Comparison of ENCODE assay signal across 13 cellular contexts in genomic region chr18:46260016-46260878, GRCh38.
DNase-seq lines count a peak whose midpoint lies in the region; ATAC-seq, FAIRE-seq and TF ChIP-seq lines count a peak whose summit lies in the region.
"Had no signal": no experiment of that assay in that cellular context is flagged by ENCODE, and none has a peak within 500 bp of the region (broad histone marks: within the 10 kb centered on the region; RNA-seq: fewer than 3 reads in every experiment).

No MANE protein-coding gene starts in this region.

- peaks cover 36% of the 10 kb centered on the region for H3K4me1 ChIP-seq in RWPE2 (ENCODE audit: insufficient read depth, poor library complexity, severe bottlenecking)
- H3K4me1 ChIP-seq: right lobe of liver had no signal

- no peak overlapping the region for H3K27ac Mint-ChIP-seq in T-helper 2 cell treated with Interferon-gamma antibody and Interleukin-4, amounts not matched to agents 5 μg/mL and 100 μg/mL, for 36 hours
- H3K27ac Mint-ChIP-seq: T-cell had no signal

- TF ChIP-seq CTCF in D721Med (IDR thresholded peaks at IDR 0.05; ENCODE audit: insufficient read depth, missing control alignments) (no peak), RWPE2 (IDR thresholded peaks at IDR 0.05; ENCODE audit: poor library complexity, severe bottlenecking) (no peak), fibroblast of mammary gland (conservative IDR thresholded peaks at IDR 0.05; ENCODE audit: control insufficient read depth, insufficient read depth, low read depth, low read length) (no peak)

- H3K36me3 ChIP-seq in RWPE2 (ENCODE audit: low read depth) (peaks cover 23% of the 10 kb centered on the region), H7 (replicated peaks; ENCODE audit: control insufficient read depth, insufficient read depth, low read length) (no peaks in the 10 kb centered on the region)

- H3K4me3 Mint-ChIP-seq in T-helper 2 cell treated with Interferon-gamma antibody and Interleukin-4, amounts not matched to agents 5 μg/mL and 100 μg/mL, for 36 hours = no peak overlapping the region
- H3K4me3 Mint-ChIP-seq: T-cell had no signal

- no peaks in the 10 kb centered on the region for H3K27me3 Mint-ChIP-seq in T-helper 2 cell treated with Interferon-gamma antibody and Interleukin-4, amounts not matched to agents 5 μg/mL and 100 μg/mL, for 36 hours (ENCODE audit: low read depth)
- H3K27me3 Mint-ChIP-seq: T-cell had no signal

- ATAC-seq in RWPE2 (ENCODE audit: low read depth) (peak; percentile 84), GM21447 (IDR thresholded peaks at IDR 0.05; ENCODE audit: unreplicated experiment) (no peak), GM19397 (IDR thresholded peaks at IDR 0.05; ENCODE audit: unreplicated experiment) (no peak)
- ATAC-seq: right lobe of liver, T-cell had no signal

- H3K4me1 Mint-ChIP-seq in T-helper 2 cell treated with Interferon-gamma antibody and Interleukin-4, amounts not matched to agents 5 μg/mL and 100 μg/mL, for 36 hours (ENCODE audit: low read depth) = peaks cover 35% of the 10 kb centered on the region

- DNase-seq in D721Med (ENCODE audit: insufficient read length, low spot score) (no peak), RWPE2 (ENCODE audit: low spot score) (no peak), fibroblast of mammary gland (ENCODE audit: low read depth) (peak; percentile 66), renal cortical epithelial cell (ENCODE audit: low read depth) (peak; percentile 98), H7 (no peak)
- DNase-seq in T-helper 2 cell treated with Interferon-gamma antibody and Interleukin-4, amounts not matched to agents 5 μg/mL and 100 μg/mL, for 36 hours (ENCODE audit: low spot score) = no peak
- DNase-seq: effector CD4-positive, alpha-beta T cell; NCI-H526; right lobe of liver; T-cell had no signal

- H3K27me3 ChIP-seq in RWPE2 (ENCODE audit: insufficient read depth, poor library complexity, severe bottlenecking) = no peaks in the 10 kb centered on the region
- no peaks in the 10 kb centered on the region for H3K27me3 ChIP-seq in H7 (ENCODE audit: control insufficient read depth, insufficient read depth, low read length)
- H3K27me3 ChIP-seq: right lobe of liver had no signal

- H3K4me3 ChIP-seq in RWPE2 (ENCODE audit: severe bottlenecking) (no peak overlapping the region), fibroblast of mammary gland (ENCODE audit: control insufficient read depth, low read depth, low read length) (no peak overlapping the region), H7 (ENCODE audit: insufficient read depth, low read depth, low read length) (no peak overlapping the region)
- H3K4me3 ChIP-seq: right lobe of liver had no signal

- no peaks in the 10 kb centered on the region for H3K9me3 ChIP-seq in RWPE2 (ENCODE audit: severe bottlenecking)
- H3K9me3 ChIP-seq: right lobe of liver had no signal

- FAIRE-seq in D721Med (lab: Jason Lieb, UNC) = peak; percentile 41
- FAIRE-seq: islet of Langerhans had no signal

- H3K27ac ChIP-seq in RWPE2 (ENCODE audit: poor library complexity, severe bottlenecking) = peak overlapping the region; percentile 80
- H3K27ac ChIP-seq: right lobe of liver had no signal

- peaks cover 39% of the 10 kb centered on the region for H3K36me3 Mint-ChIP-seq in T-helper 2 cell treated with Interferon-gamma antibody and Interleukin-4, amounts not matched to agents 5 μg/mL and 100 μg/mL, for 36 hours (ENCODE audit: low read depth)

- no peaks in the 10 kb centered on the region for H3K9me3 Mint-ChIP-seq in T-helper 2 cell treated with Interferon-gamma antibody and Interleukin-4, amounts not matched to agents 5 μg/mL and 100 μg/mL, for 36 hours
- H3K9me3 Mint-ChIP-seq: T-cell had no signal

Comparison
In these comparisons a context has a peak if more than half of its experiments do, and no peak if none do; other contexts are left out.
1. DNase-seq: peak in fibroblast of mammary gland (single experiment) and renal cortical epithelial cell (single experiment); none in D721Med (single experiment), RWPE2 (single experiment), T-helper 2 cell treated with Interferon-gamma antibody and Interleukin-4, amounts not matched to agents 5 μg/mL and 100 μg/mL, for 36 hours (single experiment) and H7 (single experiment).